Comparison of ENCODE assay signal across 8 cellular contexts in the genomic region with DNA sequence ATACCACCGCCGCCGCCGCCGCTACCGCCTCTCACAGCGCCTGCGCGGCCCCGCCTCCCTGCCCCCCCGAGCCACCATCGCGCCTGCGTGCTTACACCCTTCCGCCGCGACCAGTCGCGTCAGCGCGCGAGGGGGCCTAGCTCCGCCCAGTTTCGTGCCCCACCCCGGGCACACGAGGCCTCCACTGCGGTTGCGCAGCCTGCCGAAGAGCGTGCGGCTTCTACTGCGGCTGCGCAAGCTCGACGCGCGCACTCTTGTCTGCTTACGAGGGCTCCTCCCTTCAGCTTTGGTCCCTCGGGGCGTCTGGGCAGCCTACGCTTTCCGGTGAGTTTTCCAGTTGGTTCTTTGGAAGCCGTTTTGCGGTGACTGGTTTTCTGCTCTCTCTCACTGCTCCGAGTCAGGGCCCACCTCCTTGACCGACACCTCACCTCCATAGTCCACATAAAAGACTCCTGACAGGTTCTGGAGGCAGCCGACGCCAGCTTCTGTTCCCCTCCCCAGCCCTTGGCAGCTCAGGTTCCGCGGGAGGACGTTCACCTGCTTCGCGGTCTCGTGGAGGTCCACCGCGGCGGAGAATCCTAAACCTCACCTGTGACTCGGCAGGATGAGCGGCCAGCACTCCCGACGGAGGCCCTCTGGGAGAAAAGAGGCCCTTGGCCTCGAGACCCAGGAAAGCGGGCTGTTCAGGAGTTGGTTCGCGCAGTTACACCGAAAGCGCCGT.
A peak's percentile ranks its signal among the peaks of the same experiment; 100 is the strongest.
DNase-seq lines count a peak whose midpoint lies in the region; ATAC-seq and TF ChIP-seq lines count a peak whose summit lies in the region.

A gene (minus strand): TSS at position 35 of the 721 bp plus-strand sequence. CDS start 65 bp downstream, outside the sequence.

- peak within 1 kb of the TSS; percentile 97 for H3K27ac Mint-ChIP-seq in activated naive CD4-positive, alpha-beta T cell treated with anti-CD3 and anti-CD28 coated beads, Interleukin-2, amount 50 U/mL, for 24 hours

- no peaks in the 10 kb centered on the region for H3K27me3 Mint-ChIP-seq in activated naive CD4-positive, alpha-beta T cell treated with anti-CD3 and anti-CD28 coated beads, Interleukin-2, amount 50 U/mL, for 24 hours

- H3K36me3 Mint-ChIP-seq in activated naive CD4-positive, alpha-beta T cell treated with anti-CD3 and anti-CD28 coated beads, Interleukin-2, amount 50 U/mL, for 24 hours, result peaks cover 12% of the 10 kb centered on the region

- H3K4me1 Mint-ChIP-seq in activated naive CD4-positive, alpha-beta T cell treated with anti-CD3 and anti-CD28 coated beads, Interleukin-2, amount 50 U/mL, for 24 hours, result peaks cover 70% of the 10 kb centered on the region

- peak within 1 kb of the TSS; percentile 92 for H3K4me3 ChIP-seq in GM08714 (ENCODE audit: low read length)

- ATAC-seq in HG02610 (IDR thresholded peaks at IDR 0.05; ENCODE audit: unreplicated experiment), result peak; percentile 86
- peak; percentile 90 for ATAC-seq in SK-N-SH treated with all-trans-retinoic acid at 6 μM for 48 hours

- peak within 1 kb of the TSS; percentile 98 for H3K4me3 Mint-ChIP-seq in activated naive CD4-positive, alpha-beta T cell treated with anti-CD3 and anti-CD28 coated beads, Interleukin-2, amount 50 U/mL, for 24 hours

- H3K9me3 Mint-ChIP-seq in activated naive CD4-positive, alpha-beta T cell treated with anti-CD3 and anti-CD28 coated beads, Interleukin-2, amount 50 U/mL, for 24 hours, result no peaks in the 10 kb centered on the region

- peak; percentile 97 for DNase-seq in NCI-H1092 treated with DMSO at 0.1 percent for 48 hours (lab: John Stamatoyannopoulos, UW)
- peak; percentile 94 for DNase-seq in globus pallidus (ENCODE audit: low spot score)
- peak in 54 of 56 donors; percentile 75 to 97 (median 92) for DNase-seq in nucleus accumbens (lab: John Stamatoyannopoulos, UW)
- peak; percentile 97 for DNase-seq in superior temporal gyrus (ENCODE audit: extremely low spot score)

TF ChIP-seq in SK-N-SH treated with all-trans-retinoic acid at 6 μM for 48 hours, 23 proteins besides CTCF, POLR2A, EP300 and RAD21:
- TF ChIP-seq, protein P1, sequence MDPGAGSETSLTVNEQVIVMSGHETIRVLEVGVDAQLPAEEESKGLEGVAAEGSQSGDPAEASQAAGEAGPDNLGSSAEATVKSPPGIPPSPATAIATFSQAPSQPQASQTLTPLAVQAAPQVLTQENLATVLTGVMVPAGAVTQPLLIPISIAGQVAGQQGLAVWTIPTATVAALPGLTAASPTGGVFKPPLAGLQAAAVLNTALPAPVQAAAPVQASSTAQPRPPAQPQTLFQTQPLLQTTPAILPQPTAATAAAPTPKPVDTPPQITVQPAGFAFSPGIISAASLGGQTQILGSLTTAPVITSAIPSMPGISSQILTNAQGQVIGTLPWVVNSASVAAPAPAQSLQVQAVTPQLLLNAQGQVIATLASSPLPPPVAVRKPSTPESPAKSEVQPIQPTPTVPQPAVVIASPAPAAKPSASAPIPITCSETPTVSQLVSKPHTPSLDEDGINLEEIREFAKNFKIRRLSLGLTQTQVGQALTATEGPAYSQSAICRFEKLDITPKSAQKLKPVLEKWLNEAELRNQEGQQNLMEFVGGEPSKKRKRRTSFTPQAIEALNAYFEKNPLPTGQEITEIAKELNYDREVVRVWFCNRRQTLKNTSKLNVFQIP (CRISPR knock-in tag; IDR thresholded peaks at IDR 0.05; ENCODE audit: borderline replicate concordance, low read depth), result no peak
- TF ChIP-seq, protein P2, sequence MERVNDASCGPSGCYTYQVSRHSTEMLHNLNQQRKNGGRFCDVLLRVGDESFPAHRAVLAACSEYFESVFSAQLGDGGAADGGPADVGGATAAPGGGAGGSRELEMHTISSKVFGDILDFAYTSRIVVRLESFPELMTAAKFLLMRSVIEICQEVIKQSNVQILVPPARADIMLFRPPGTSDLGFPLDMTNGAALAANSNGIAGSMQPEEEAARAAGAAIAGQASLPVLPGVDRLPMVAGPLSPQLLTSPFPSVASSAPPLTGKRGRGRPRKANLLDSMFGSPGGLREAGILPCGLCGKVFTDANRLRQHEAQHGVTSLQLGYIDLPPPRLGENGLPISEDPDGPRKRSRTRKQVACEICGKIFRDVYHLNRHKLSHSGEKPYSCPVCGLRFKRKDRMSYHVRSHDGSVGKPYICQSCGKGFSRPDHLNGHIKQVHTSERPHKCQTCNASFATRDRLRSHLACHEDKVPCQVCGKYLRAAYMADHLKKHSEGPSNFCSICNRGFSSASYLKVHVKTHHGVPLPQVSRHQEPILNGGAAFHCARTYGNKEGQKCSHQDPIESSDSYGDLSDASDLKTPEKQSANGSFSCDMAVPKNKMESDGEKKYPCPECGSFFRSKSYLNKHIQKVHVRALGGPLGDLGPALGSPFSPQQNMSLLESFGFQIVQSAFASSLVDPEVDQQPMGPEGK (CRISPR knock-in tag; IDR thresholded peaks at IDR 0.05; ENCODE audit: borderline replicate concordance), result peak; percentile 71; the same call in 1 of the 2 replicates
- peak; percentile 90 for TF ChIP-seq ZFP3 (CRISPR knock-in tag; IDR thresholded peaks at IDR 0.05)

Comparison
In these comparisons a context has a peak if more than half of its experiments do, and no peak if none do; other contexts are left out.
1. Peak in every context shown above with its lines: DNase-seq, ATAC-seq and H3K4me3 ChIP-seq.